In the genomic region with DNA sequence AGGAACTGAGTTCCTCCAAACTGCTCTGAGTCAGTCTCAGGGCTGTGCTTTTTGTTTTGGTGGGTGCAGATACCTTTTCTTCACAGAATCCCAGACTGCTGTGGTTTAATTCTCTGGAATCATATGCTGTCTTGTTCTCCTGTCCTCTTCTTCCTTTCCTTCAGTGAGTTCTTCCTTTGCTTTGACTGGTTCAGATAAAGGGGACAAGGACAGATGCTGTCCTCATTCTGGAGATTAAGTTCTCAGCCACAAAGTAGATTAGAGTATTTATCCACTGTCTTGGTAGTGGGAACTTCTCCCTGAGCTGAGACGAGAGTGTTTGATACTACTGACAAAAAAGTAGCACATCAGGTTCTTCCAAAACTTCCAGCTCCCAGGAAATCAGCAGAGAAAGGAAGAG, we compare ENCODE assay signal across 1 cellular context.
TF ChIP-seq lines count a peak whose summit lies in the region.

No MANE protein-coding gene starts in this region.

TF ChIP-seq in K562, 482 proteins besides CTCF, POLR2A, EP300 and RAD21 (continues in another document):
- TF ChIP-seq ARID1B (IDR thresholded peaks at IDR 0.05) (peak; percentile 65), TOE1 (IDR thresholded peaks at IDR 0.05; ENCODE audit: borderline replicate concordance) (no peak), TOE1 (CRISPR knock-in tag; IDR thresholded peaks at IDR 0.05; ENCODE audit: borderline replicate concordance, low read depth) (no peak), TEAD1 (CRISPR knock-in tag; IDR thresholded peaks at IDR 0.05) (no peak), GTF2A2 (tag; IDR thresholded peaks at IDR 0.05) (no peak), ZNF347 (CRISPR knock-in tag; IDR thresholded peaks at IDR 0.05; ENCODE audit: low read depth) (no peak), ZNF408 (CRISPR knock-in tag; IDR thresholded peaks at IDR 0.05; ENCODE audit: low read depth) (no peak), CBFA2T3 (IDR thresholded peaks at IDR 0.05) (peak; percentile 72), EWSR1 (IDR thresholded peaks at IDR 0.05; ENCODE audit: borderline replicate concordance, low read depth, partially characterized antibody) (no peak), IFI16 (CRISPR knock-in tag; IDR thresholded peaks at IDR 0.05) (no peak), BRF2 (IDR thresholded peaks at IDR 0.05; ENCODE audit: borderline replicate concordance, insufficient read depth, insufficient read length) (no peak), ZNF764 (CRISPR knock-in tag; IDR thresholded peaks at IDR 0.05; ENCODE audit: low read depth) (no peak), ZNF212 (CRISPR knock-in tag; IDR thresholded peaks at IDR 0.05) (no peak), PRDM10 (IDR thresholded peaks at IDR 0.05; ENCODE audit: partially characterized antibody) (no peak), ZFX (CRISPR knock-in tag; IDR thresholded peaks at IDR 0.05) (no peak), TCF7 (IDR thresholded peaks at IDR 0.05; ENCODE audit: borderline replicate concordance) (no peak), KDM1A (IDR thresholded peaks at IDR 0.05) (0 out of 4 replicates have a peak, but pooled peaks of 1 of the 2 experiments have one; percentile 7), ZNF184 (CRISPR knock-in tag; IDR thresholded peaks at IDR 0.05) (no peak), ARNT (IDR thresholded peaks at IDR 0.05) (no peak), PRMT5 (CRISPR knock-in tag; IDR thresholded peaks at IDR 0.05) (no peak), HOXB6 (CRISPR knock-in tag; IDR thresholded peaks at IDR 0.05; ENCODE audit: borderline replicate concordance) (no peak), CBFA2T2 (conservative IDR thresholded peaks at IDR 0.05) (peak; percentile 53), SIN3A (IDR thresholded peaks at IDR 0.05; ENCODE audit: borderline replicate concordance in 2 of 2, control insufficient read depth in 1 of 2, low read depth in 2 of 2, low read length in 2 of 2) (no peak), NCOR1 (IDR thresholded peaks at IDR 0.05) (peak; percentile 42; the same call in 1 of the 2 replicates), MEIS2 (IDR thresholded peaks at IDR 0.05; ENCODE audit: partially characterized antibody) (peak; percentile 21), ESRRB (CRISPR knock-in tag; IDR thresholded peaks at IDR 0.05; ENCODE audit: borderline replicate concordance) (no peak), STAT5B (CRISPR knock-in tag; IDR thresholded peaks at IDR 0.05) (no peak), ATF1 (CRISPR knock-in tag; IDR thresholded peaks at IDR 0.05) (no peak), ATF1 (tag; IDR thresholded peaks at IDR 0.05) (no peak), ETV5 (CRISPR knock-in tag; IDR thresholded peaks at IDR 0.05; ENCODE audit: low read depth) (no peak), BRD4 (IDR thresholded peaks at IDR 0.05) (no peak), EZH2 (IDR thresholded peaks at IDR 0.05; ENCODE audit: borderline replicate concordance, low read depth, low read length) (no peak), KLF16 (IDR thresholded peaks at IDR 0.05) (0 out of 2 replicates have a peak, but pooled peaks have one; percentile 31), MCM3 (IDR thresholded peaks at IDR 0.05) (no peak), RFX1 (IDR thresholded peaks at IDR 0.05) (no peak), ZBED1 (IDR thresholded peaks at IDR 0.05) (no peak), E2F8 (IDR thresholded peaks at IDR 0.05; ENCODE audit: low read depth, partially characterized antibody) (no peak), SRSF9 (IDR thresholded peaks at IDR 0.05; ENCODE audit: borderline replicate concordance, low read depth, low read length) (no peak), HMGN3 (IDR thresholded peaks at IDR 0.05; ENCODE audit: borderline replicate concordance, extremely low read depth, insufficient read length, low read depth, low read length) (no peak), TEAD4 (IDR thresholded peaks at IDR 0.05; ENCODE audit: low read length) (peak; percentile 55), TEAD4 (CRISPR knock-in tag; IDR thresholded peaks at IDR 0.05; ENCODE audit: borderline replicate concordance) (no peak), EP400 (IDR thresholded peaks at IDR 0.05) (no peak), ZNF436 (CRISPR knock-in tag; IDR thresholded peaks at IDR 0.05) (no peak), DPF2 (IDR thresholded peaks at IDR 0.05) (peak; percentile 65), TAL1 (IDR thresholded peaks at IDR 0.05) (peak; percentile 57), SIRT6 (IDR thresholded peaks at IDR 0.05; ENCODE audit: low read depth, low read length) (no peak), SMAD1 (IDR thresholded peaks at IDR 0.05; ENCODE audit: low read depth, low read length, partially characterized antibody) (no peak), KAT2B (IDR thresholded peaks at IDR 0.05; ENCODE audit: low read depth, low read length) (no peak)
- TF ChIP-seq, protein P1, sequence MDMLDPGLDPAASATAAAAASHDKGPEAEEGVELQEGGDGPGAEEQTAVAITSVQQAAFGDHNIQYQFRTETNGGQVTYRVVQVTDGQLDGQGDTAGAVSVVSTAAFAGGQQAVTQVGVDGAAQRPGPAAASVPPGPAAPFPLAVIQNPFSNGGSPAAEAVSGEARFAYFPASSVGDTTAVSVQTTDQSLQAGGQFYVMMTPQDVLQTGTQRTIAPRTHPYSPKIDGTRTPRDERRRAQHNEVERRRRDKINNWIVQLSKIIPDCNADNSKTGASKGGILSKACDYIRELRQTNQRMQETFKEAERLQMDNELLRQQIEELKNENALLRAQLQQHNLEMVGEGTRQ (CRISPR knock-in tag; IDR thresholded peaks at IDR 0.05): no peak
- TF ChIP-seq, protein P2, sequence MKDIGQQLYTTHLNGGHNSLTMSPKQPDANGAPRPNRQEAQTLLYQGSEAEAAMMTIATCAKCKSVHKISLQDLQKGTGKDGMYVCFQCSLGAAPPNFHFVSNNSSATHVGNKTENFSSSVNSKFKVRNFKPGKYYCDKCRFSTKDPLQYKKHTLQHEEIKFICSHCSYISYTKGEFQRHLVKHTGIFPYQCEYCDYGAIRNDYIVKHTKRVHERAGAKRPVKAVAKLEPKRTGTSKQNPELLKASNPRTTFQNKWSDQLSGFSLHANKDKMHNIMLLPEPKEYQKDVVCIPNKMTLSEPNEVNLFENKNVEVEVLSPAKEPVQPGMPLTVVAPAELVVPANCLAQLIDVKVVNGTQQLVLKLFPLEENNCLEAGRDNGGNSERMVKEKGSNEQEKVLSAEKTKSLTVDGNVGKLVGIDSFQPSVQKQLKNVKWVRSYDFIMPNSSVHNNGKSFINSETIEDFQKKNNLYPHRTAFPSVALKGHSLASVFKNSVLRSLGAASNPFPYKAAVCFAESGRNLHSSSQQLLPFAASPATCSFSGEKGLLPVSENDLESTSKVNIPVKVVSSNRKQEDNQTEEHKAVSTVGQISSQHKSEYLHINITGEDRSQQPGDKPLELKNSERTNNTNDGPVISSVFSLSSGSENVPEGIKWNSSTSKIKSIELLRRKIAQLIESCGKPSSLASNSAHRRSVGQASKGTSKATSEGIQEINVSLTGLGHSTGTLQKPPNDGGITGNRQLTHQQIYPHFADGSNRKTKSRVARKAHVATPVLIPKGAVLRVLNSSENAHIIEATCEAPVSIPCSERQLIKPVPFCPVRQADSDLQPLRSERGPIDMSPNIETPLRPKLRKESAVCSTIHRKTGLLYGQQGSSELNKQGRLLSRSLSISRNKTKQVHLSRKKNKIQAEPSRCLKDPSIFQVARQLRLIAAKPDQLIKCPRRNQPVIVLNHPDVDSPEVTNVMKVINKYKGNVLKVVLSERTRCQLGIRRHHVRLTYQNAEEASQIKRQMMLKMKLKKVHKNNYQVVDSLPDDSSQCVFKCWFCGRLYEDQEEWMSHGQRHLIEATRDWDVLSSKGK (CRISPR knock-in tag; IDR thresholded peaks at IDR 0.05): no peak
- TF ChIP-seq, protein P3, sequence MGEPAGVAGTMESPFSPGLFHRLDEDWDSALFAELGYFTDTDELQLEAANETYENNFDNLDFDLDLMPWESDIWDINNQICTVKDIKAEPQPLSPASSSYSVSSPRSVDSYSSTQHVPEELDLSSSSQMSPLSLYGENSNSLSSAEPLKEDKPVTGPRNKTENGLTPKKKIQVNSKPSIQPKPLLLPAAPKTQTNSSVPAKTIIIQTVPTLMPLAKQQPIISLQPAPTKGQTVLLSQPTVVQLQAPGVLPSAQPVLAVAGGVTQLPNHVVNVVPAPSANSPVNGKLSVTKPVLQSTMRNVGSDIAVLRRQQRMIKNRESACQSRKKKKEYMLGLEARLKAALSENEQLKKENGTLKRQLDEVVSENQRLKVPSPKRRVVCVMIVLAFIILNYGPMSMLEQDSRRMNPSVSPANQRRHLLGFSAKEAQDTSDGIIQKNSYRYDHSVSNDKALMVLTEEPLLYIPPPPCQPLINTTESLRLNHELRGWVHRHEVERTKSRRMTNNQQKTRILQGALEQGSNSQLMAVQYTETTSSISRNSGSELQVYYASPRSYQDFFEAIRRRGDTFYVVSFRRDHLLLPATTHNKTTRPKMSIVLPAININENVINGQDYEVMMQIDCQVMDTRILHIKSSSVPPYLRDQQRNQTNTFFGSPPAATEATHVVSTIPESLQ (CRISPR knock-in tag; IDR thresholded peaks at IDR 0.05): no peak
- TF ChIP-seq, protein P4, sequence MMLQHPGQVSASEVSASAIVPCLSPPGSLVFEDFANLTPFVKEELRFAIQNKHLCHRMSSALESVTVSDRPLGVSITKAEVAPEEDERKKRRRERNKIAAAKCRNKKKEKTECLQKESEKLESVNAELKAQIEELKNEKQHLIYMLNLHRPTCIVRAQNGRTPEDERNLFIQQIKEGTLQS (IDR thresholded peaks at IDR 0.05): no peak
- TF ChIP-seq, protein P4 (CRISPR knock-in tag; conservative IDR thresholded peaks at IDR 0.05): no peak
